In genomic region chr15:69742361-69742760, GRCh38 we compare ENCODE assay signal across 19 cellular contexts.
DNase-seq lines count a peak whose midpoint lies in the region; ATAC-seq, FAIRE-seq and TF ChIP-seq lines count a peak whose summit lies in the region.
"Had no signal": no experiment of that assay in that cellular context is flagged by ENCODE, and none has a peak within 500 bp of the region (broad histone marks: within the 10 kb centered on the region; RNA-seq: fewer than 3 reads in every experiment).

No MANE protein-coding gene starts in this region.

- H3K27ac Mint-ChIP-seq in Calu3 (ENCODE audit: unreplicated experiment), result no peak overlapping the region
- H3K27ac Mint-ChIP-seq: CD4-positive, CD25-positive, alpha-beta regulatory T cell had no signal

- H3K4me3 ChIP-seq in HepG2 (replicated peaks in 1 of 3; ENCODE audit: insufficient read depth in 1 of 3, low read depth in 2 of 3, low read length in 3 of 3), result no peak overlapping the region
- no peak overlapping the region for H3K4me3 ChIP-seq in right lobe of liver
- no peak overlapping the region for H3K4me3 ChIP-seq in fibroblast of villous mesenchyme (ENCODE audit: low read depth, low read length)
- H3K4me3 ChIP-seq in sigmoid colon, result no peak overlapping the region
- H3K4me3 ChIP-seq: BLaER1 treated with 17β-estradiol and CSF1 and Interleukin-3, amounts not matched to agents 10 nM and 100 nM; GM23248 had no signal

- no peak overlapping the region for H3K9ac ChIP-seq in HepG2 (ENCODE audit: insufficient read depth, low read depth, low read length)
- H3K9ac ChIP-seq: BLaER1 treated with 17β-estradiol and CSF1 and Interleukin-3, amounts not matched to agents 10 nM and 100 nM; GM23248 had no signal

- H3K4me3 Mint-ChIP-seq in Calu3 (ENCODE audit: low read depth, unreplicated experiment), result no peak overlapping the region
- H3K4me3 Mint-ChIP-seq: CD4-positive, CD25-positive, alpha-beta regulatory T cell had no signal

- no peak overlapping the region for H2AFZ ChIP-seq in HepG2 (ENCODE audit: low read length)
- H2AFZ ChIP-seq: GM23248 had no signal

- DNase-seq in HepG2 (ENCODE audit: low spot score) (no peak), right lobe of liver (no peak), fibroblast of villous mesenchyme (ENCODE audit: low read depth) (peak; percentile 21), sigmoid colon (peak; percentile 86), NOMO-1 treated with DMSO at 0.1 percent for 48 hours (lab: John Stamatoyannopoulos, UW; ENCODE audit: unreplicated experiment) (no peak), D341Med (ENCODE audit: low spot score) (no peak), Calu3 (no peak)
- no peak for DNase-seq in activated naive CD4-positive, alpha-beta T cell treated with anti-CD3 and anti-CD28 coated beads, Interleukin-2, amount 50 U/mL, for 16 hours
- DNase-seq: 8988T; CD4-positive, CD25-positive, alpha-beta regulatory T cell; DMS153; DMS79 treated with DMSO at 0.1 percent for 48 hours; EL; GM23248 had no signal

- POLR2A ChIA-PET in HepG2 (lab: Yijun Ruan, JAX), result no interaction called here

- CTCF ChIA-PET in HepG2 (lab: Yijun Ruan, JAX; ENCODE audit: low intra/inter-chr PET ratio, low total read pairs), result no interaction called here
- CTCF ChIA-PET in Calu3 (lab: Charles Lee), result no interaction called here

- intact Hi-C loops in HepG2 (cut with micrococcal nuclease; ENCODE audit: unreplicated experiment), result no loop called here
- intact Hi-C loops in right lobe of liver (cut with DNase I), result no loop called here
- intact Hi-C loops in sigmoid colon (cut with DNase I), result loop anchor here (5.0 kb wide), 1 partner anchor 355 kb away; the partner anchor contains the start of gene TLE3
- intact Hi-C loops in Calu3 (cut with micrococcal nuclease; ENCODE audit: unreplicated experiment), result no loop called here

- peaks cover 3% of the 10 kb centered on the region for H3K9me3 Mint-ChIP-seq in Calu3 (ENCODE audit: low read depth, unreplicated experiment)

- no peaks in the 10 kb centered on the region for H4K20me1 ChIP-seq in HepG2 (ENCODE audit: insufficient read depth, low read length)

- H3K36me3 ChIP-seq in HepG2 (replicated peaks in 1 of 2; ENCODE audit: control insufficient read depth in 1 of 2, insufficient read depth in 2 of 2, low read length in 2 of 2) (no peaks in the 10 kb centered on the region), right lobe of liver (no peaks in the 10 kb centered on the region), sigmoid colon (no peaks in the 10 kb centered on the region)
- H3K36me3 ChIP-seq: BLaER1 treated with 17β-estradiol and CSF1 and Interleukin-3, amounts not matched to agents 10 nM and 100 nM had no signal

- no peaks in the 10 kb centered on the region for H3K4me1 Mint-ChIP-seq in Calu3 (ENCODE audit: low read depth, unreplicated experiment)

- peaks cover 82% of the 10 kb centered on the region for H3K27me3 Mint-ChIP-seq in Calu3 (ENCODE audit: unreplicated experiment)

- H3K79me2 ChIP-seq in HepG2 (ENCODE audit: insufficient read depth, low read length), result no peaks in the 10 kb centered on the region

- H3K4me1 ChIP-seq in HepG2 (ENCODE audit: insufficient read depth, low read length), result no peaks in the 10 kb centered on the region
- no peaks in the 10 kb centered on the region for H3K4me1 ChIP-seq in right lobe of liver
- H3K4me1 ChIP-seq in sigmoid colon, result peaks cover 0 to 17% (median 12%) of the 10 kb centered on the region in 4 donors

- H3K9me3 ChIP-seq in HepG2 (ENCODE audit: low read length), result no peaks in the 10 kb centered on the region
- no peaks in the 10 kb centered on the region for H3K9me3 ChIP-seq in right lobe of liver
- H3K9me3 ChIP-seq in sigmoid colon, result no peaks in the 10 kb centered on the region

- WGBS in HepG2 (ENCODE audit: low lambda C conversion rate), result 16% methylated on average over 3 of the region's 9 CpGs
- 86% methylated on average over 8 of the region's 9 CpGs for WGBS in right lobe of liver (ENCODE audit: insufficient coverage, low coverage, low lambda C conversion rate, missing lambda C conversion rate)
- WGBS in sigmoid colon, 2 donors, result 81 to 83% methylated on average over 9 of the region's 9 CpGs

- no peaks in the 10 kb centered on the region for H3K36me3 Mint-ChIP-seq in Calu3 (ENCODE audit: insufficient read depth, unreplicated experiment)
- H3K36me3 Mint-ChIP-seq: CD4-positive, CD25-positive, alpha-beta regulatory T cell had no signal

- in situ Hi-C loops in HepG2 (cut with HindIII; ENCODE audit: extremely low pct_ligation_motif_present, low pct_unique_long_range_greater_than_20kb), result no loop called here

- no peak for TF ChIP-seq RAD21 in HepG2 (CRISPR knock-in tag; IDR thresholded peaks at IDR 0.05)

- TF ChIP-seq CTCF in HepG2 (CRISPR knock-in tag; IDR thresholded peaks at IDR 0.05) (no peak), right lobe of liver (IDR thresholded peaks at IDR 0.05) (no peak), fibroblast of villous mesenchyme (IDR thresholded peaks at IDR 0.05; ENCODE audit: insufficient read depth, low read depth, low read length) (no peak), sigmoid colon (IDR thresholded peaks at IDR 0.05) (no peak), Calu3 (IDR thresholded peaks at IDR 0.05; ENCODE audit: unreplicated experiment) (no peak)

- H3K27me3 ChIP-seq in HepG2 (ENCODE audit: control insufficient read depth in 1 of 2, insufficient read depth in 2 of 2, low read length in 2 of 2), result peaks cover 0 to 46% of the 10 kb centered on the region in 2 experiments; a peak in 4 of 5 replicates
- no peaks in the 10 kb centered on the region for H3K27me3 ChIP-seq in right lobe of liver
- no peaks in the 10 kb centered on the region for H3K27me3 ChIP-seq in sigmoid colon

- no peak for FAIRE-seq in HepG2 (lab: Jason Lieb, UNC)
- FAIRE-seq: G401.6, GM12891, H54 had no signal

- TF ChIP-seq POLR2A in HepG2 (IDR thresholded peaks at IDR 0.05; ENCODE audit: insufficient read depth in 1 of 2, low read depth in 2 of 2, low read length in 2 of 2) (no peak), right lobe of liver (IDR thresholded peaks at IDR 0.05) (no peak), sigmoid colon (IDR thresholded peaks at IDR 0.05) (no peak)

- ATAC-seq in HepG2, result no peak
- no peak for ATAC-seq in right lobe of liver
- ATAC-seq: HCT116 had no signal

- no peak overlapping the region for H3K4me2 ChIP-seq in HepG2 (ENCODE audit: low read depth, low read length)
- H3K4me2 ChIP-seq: BLaER1 treated with 17β-estradiol and CSF1 and Interleukin-3, amounts not matched to agents 10 nM and 100 nM had no signal

- no peak for TF ChIP-seq EP300 in HepG2 (IDR thresholded peaks at IDR 0.05; ENCODE audit: low read depth in 2 of 2, low read length in 2 of 2)
- no peak for TF ChIP-seq EP300 in HepG2 (CRISPR knock-in tag; IDR thresholded peaks at IDR 0.05; ENCODE audit: borderline replicate concordance)
- TF ChIP-seq EP300 in sigmoid colon (IDR thresholded peaks at IDR 0.05), result peak in 1 of 4 donors; percentile 70

- no TSS peak for BruUV-seq in HepG2 (replicated peaks; lab: Mats Ljungman, UMichigan)
- BruUV-seq in Calu3 (replicated peaks; lab: Mats Ljungman, UMichigan), result no TSS peak

- H3K27ac ChIP-seq in HepG2 (ENCODE audit: extremely low read length, insufficient read depth, low read length) (no peak overlapping the region), right lobe of liver (no peak overlapping the region), sigmoid colon (peak overlapping the region in 3 of 4 donors; percentile 8 to 56 (median 55))
- H3K27ac ChIP-seq: BLaER1 treated with 17β-estradiol and CSF1 and Interleukin-3, amounts not matched to agents 10 nM and 100 nM; GM23248 had no signal

TF ChIP-seq in HepG2, 621 proteins besides CTCF, POLR2A, EP300 and RAD21:
- TF ChIP-seq ADNP (CRISPR knock-in tag; IDR thresholded peaks at IDR 0.05) (no peak), ZNF768 (CRISPR knock-in tag; IDR thresholded peaks at IDR 0.05) (0 out of 2 replicates have a peak, but pooled peaks have one; percentile 24)
TF ChIP-seq in HepG2: peak in this region for 1.

Comparison
In these comparisons a context has a peak if more than half of its experiments do, and no peak if none do; other contexts are left out.
1. DNase-seq: peak in fibroblast of villous mesenchyme (single experiment) and sigmoid colon (single experiment); none in HepG2 (single experiment), right lobe of liver (0 of 3), activated naive CD4-positive, alpha-beta T cell treated with anti-CD3 and anti-CD28 coated beads, Interleukin-2, amount 50 U/mL, for 16 hours (single experiment), NOMO-1 treated with DMSO at 0.1 percent for 48 hours (single experiment), D341Med (single experiment) and Calu3 (single experiment).
2. H3K27ac ChIP-seq: peak in sigmoid colon (3 of 4); none in HepG2 (single experiment) and right lobe of liver (0 of 3).